1 cellular context compared by ENCODE assay signal in the genomic region with DNA sequence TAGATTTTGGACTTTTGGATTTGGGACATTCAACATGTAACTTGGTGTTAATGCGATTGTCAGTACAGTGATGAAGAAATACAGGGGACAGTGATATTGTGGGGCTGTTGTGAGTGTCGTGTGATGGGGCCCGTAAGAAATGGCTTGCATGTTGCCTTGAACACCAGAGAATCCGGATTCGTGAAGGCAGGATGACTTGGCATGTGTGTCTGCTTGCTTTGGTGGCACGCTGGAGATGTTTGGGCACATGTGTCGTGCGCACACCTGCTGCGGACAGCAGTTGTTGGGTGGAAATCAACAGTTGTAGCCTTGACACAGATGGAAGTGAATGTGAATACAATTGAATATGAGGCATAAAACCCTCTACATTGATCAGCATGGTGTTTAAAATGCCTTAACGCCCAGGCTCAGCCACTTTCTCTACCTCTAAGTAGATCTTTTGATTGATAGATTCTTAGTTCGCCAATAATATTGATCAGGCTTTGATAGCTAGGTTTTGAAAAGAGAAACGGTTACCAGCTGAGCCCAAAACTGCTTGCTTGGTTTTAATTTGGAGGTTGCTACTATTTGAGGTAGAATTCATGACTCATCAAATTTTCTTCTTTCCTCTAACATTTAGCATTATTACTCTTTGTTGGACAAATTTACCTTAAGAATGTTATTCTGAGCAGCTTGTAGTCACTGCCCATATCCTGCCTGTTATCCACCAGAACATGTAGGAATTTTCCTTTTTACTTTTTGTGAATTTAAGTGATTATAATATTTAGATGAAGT.
TF ChIP-seq lines count a peak whose summit lies in the region.

No MANE protein-coding gene starts in this region.

TF ChIP-seq in WTC11, 78 proteins besides CTCF, POLR2A, EP300 and RAD21 (continued from another document):
- TF ChIP-seq, protein P1, sequence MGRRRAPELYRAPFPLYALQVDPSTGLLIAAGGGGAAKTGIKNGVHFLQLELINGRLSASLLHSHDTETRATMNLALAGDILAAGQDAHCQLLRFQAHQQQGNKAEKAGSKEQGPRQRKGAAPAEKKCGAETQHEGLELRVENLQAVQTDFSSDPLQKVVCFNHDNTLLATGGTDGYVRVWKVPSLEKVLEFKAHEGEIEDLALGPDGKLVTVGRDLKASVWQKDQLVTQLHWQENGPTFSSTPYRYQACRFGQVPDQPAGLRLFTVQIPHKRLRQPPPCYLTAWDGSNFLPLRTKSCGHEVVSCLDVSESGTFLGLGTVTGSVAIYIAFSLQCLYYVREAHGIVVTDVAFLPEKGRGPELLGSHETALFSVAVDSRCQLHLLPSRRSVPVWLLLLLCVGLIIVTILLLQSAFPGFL (CRISPR knock-in tag; IDR thresholded peaks at IDR 0.05; ENCODE audit: borderline replicate concordance), result no peak
- TF ChIP-seq MXD4 (CRISPR knock-in tag; IDR thresholded peaks at IDR 0.05; ENCODE audit: borderline replicate concordance) (no peak), JAZF1 (CRISPR knock-in tag; IDR thresholded peaks at IDR 0.05) (no peak)
- TF ChIP-seq, protein P2, sequence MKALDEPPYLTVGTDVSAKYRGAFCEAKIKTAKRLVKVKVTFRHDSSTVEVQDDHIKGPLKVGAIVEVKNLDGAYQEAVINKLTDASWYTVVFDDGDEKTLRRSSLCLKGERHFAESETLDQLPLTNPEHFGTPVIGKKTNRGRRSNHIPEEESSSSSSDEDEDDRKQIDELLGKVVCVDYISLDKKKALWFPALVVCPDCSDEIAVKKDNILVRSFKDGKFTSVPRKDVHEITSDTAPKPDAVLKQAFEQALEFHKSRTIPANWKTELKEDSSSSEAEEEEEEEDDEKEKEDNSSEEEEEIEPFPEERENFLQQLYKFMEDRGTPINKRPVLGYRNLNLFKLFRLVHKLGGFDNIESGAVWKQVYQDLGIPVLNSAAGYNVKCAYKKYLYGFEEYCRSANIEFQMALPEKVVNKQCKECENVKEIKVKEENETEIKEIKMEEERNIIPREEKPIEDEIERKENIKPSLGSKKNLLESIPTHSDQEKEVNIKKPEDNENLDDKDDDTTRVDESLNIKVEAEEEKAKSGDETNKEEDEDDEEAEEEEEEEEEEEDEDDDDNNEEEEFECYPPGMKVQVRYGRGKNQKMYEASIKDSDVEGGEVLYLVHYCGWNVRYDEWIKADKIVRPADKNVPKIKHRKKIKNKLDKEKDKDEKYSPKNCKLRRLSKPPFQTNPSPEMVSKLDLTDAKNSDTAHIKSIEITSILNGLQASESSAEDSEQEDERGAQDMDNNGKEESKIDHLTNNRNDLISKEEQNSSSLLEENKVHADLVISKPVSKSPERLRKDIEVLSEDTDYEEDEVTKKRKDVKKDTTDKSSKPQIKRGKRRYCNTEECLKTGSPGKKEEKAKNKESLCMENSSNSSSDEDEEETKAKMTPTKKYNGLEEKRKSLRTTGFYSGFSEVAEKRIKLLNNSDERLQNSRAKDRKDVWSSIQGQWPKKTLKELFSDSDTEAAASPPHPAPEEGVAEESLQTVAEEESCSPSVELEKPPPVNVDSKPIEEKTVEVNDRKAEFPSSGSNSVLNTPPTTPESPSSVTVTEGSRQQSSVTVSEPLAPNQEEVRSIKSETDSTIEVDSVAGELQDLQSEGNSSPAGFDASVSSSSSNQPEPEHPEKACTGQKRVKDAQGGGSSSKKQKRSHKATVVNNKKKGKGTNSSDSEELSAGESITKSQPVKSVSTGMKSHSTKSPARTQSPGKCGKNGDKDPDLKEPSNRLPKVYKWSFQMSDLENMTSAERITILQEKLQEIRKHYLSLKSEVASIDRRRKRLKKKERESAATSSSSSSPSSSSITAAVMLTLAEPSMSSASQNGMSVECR (CRISPR knock-in tag; IDR thresholded peaks at IDR 0.05; ENCODE audit: borderline replicate concordance), result no peak
- TF ChIP-seq, protein P3, sequence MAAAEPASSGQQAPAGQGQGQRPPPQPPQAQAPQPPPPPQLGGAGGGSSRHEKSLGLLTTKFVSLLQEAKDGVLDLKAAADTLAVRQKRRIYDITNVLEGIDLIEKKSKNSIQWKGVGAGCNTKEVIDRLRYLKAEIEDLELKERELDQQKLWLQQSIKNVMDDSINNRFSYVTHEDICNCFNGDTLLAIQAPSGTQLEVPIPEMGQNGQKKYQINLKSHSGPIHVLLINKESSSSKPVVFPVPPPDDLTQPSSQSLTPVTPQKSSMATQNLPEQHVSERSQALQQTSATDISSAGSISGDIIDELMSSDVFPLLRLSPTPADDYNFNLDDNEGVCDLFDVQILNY (CRISPR knock-in tag; IDR thresholded peaks at IDR 0.05), result no peak
